Comparison of ENCODE assay signal across 8 cellular contexts in the genomic region with DNA sequence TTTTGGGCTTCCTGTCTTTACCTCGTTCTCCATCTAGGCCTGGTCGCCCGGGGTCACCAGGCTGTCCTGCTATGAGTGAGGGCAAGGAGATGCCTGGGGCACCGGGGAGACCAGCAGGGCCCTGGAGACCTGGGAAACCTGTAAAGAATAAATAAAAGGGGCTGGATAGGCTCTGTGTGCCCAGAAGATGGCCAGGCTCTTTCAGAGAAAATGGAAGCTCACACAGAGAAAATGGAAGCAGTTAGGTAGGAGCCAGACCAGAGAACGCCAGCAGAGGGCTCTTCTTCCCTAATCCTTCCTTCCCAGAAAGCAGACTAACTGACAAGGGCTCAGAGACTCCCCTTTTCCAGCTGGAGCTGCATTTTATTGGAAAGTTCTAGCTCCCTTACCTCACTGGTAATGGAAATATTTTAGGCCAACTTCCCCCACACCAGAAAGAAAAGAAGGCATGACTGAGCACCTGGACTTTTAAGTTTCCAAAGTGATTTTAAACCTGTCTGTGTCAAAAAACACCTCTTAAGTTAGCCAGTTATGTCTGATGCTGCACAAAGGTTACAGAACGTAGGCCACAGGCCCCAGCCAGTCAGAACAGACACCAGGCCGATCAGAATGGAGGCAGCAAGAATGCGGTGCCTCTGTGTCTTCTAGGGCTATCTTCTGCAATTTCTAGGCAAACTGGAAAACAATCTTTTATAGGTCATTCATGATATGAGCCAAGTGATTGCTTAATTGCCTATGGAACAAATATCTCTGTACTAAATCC.
DNase-seq lines count a peak whose midpoint lies in the region; ATAC-seq, FAIRE-seq and TF ChIP-seq lines count a peak whose summit lies in the region.

No MANE protein-coding gene starts in this region.

- H3K27ac ChIP-seq in DND-41 (ENCODE audit: low read length) (no peak overlapping the region), KMS-11 (no peak overlapping the region), HepG2 (ENCODE audit: extremely low read length, insufficient read depth, low read length) (no peak overlapping the region)

- H3K4me3 ChIP-seq in DND-41 (ENCODE audit: low read depth in 1 of 2, low read length in 2 of 2), result no peak overlapping the region
- no peak overlapping the region for H3K4me3 ChIP-seq in KMS-11 (IDR thresholded peaks at IDR 0.05; ENCODE audit: insufficient read depth, low read depth, low read length)
- no peak overlapping the region for H3K4me3 ChIP-seq in WI38 (ENCODE audit: low read depth, low read length)
- 0 out of 6 replicates have a peak overlapping the region, but pooled peaks of 1 of the 3 experiments have one; percentile 0 for H3K4me3 ChIP-seq in HepG2 (replicated peaks in 1 of 3; ENCODE audit: insufficient read depth in 1 of 3, low read depth in 2 of 3, low read length in 3 of 3)

- H3K9me3 ChIP-seq in DND-41 (ENCODE audit: insufficient read depth, low read length, severe bottlenecking) (no peaks in the 10 kb centered on the region), HepG2 (ENCODE audit: low read length) (no peaks in the 10 kb centered on the region)

- ATAC-seq in DND-41 (ENCODE audit: insufficient read depth, low read depth) (no peak), HepG2 (peak; percentile 96)

- H3K79me2 ChIP-seq in DND-41 (ENCODE audit: insufficient read depth, low read length) (no peaks in the 10 kb centered on the region), KMS-11 (ENCODE audit: insufficient read depth, low read depth) (no peaks in the 10 kb centered on the region), HepG2 (ENCODE audit: insufficient read depth, low read length) (no peaks in the 10 kb centered on the region)

- FAIRE-seq in HepG2 (lab: Jason Lieb, UNC), result peak; percentile 92

- no peaks in the 10 kb centered on the region for H4K20me1 ChIP-seq in DND-41 (ENCODE audit: insufficient read depth, low read length)
- no peaks in the 10 kb centered on the region for H4K20me1 ChIP-seq in KMS-11 (ENCODE audit: insufficient read depth)
- H4K20me1 ChIP-seq in HepG2 (ENCODE audit: insufficient read depth, low read length), result no peaks in the 10 kb centered on the region

- no peak overlapping the region for H2AFZ ChIP-seq in DND-41 (ENCODE audit: low read depth, low read length)
- peak overlapping the region; percentile 44; the same call in 1 of the 2 replicates for H2AFZ ChIP-seq in KMS-11 (ENCODE audit: low read depth)
- no peak overlapping the region for H2AFZ ChIP-seq in HepG2 (ENCODE audit: low read length)

- DNase-seq in DND-41, result no peak
- peak; percentile 33 for DNase-seq in HepG2 (ENCODE audit: low spot score)
- no peak for DNase-seq in SIG-M5 (lab: John Stamatoyannopoulos, UW)
- DNase-seq in midbrain (lab: John Stamatoyannopoulos, UW), result no peak
- DNase-seq in activated CD4-positive, CD25-positive, alpha-beta regulatory T cell (lab: John Stamatoyannopoulos, UW), result no peak
- no peak for DNase-seq in GM10248 (ENCODE audit: extremely low spot score)

- H3K36me3 ChIP-seq in DND-41 (ENCODE audit: insufficient read depth, low read length) (no peaks in the 10 kb centered on the region), KMS-11 (ENCODE audit: insufficient read depth) (no peaks in the 10 kb centered on the region), HepG2 (replicated peaks in 1 of 2; ENCODE audit: control insufficient read depth in 1 of 2, insufficient read depth in 2 of 2, low read length in 2 of 2) (no peaks in the 10 kb centered on the region)

- 0 out of 2 replicates have a peak, but pooled peaks have one; percentile 11 for TF ChIP-seq RAD21 in HepG2 (CRISPR knock-in tag; IDR thresholded peaks at IDR 0.05)

- no peak for TF ChIP-seq POLR2A in HepG2 (IDR thresholded peaks at IDR 0.05; ENCODE audit: insufficient read depth in 1 of 2, low read depth in 2 of 2, low read length in 2 of 2)

- no peaks in the 10 kb centered on the region for H3K27me3 ChIP-seq in DND-41 (ENCODE audit: insufficient read depth, low read length, poor library complexity)
- no peaks in the 10 kb centered on the region for H3K27me3 ChIP-seq in KMS-11 (ENCODE audit: insufficient read depth, low read depth)
- no peaks in the 10 kb centered on the region for H3K27me3 ChIP-seq in HepG2 (ENCODE audit: control insufficient read depth in 1 of 2, insufficient read depth in 2 of 2, low read length in 2 of 2)

- peak; percentile 22 for TF ChIP-seq CTCF in DND-41 (IDR thresholded peaks at IDR 0.05; ENCODE audit: borderline replicate concordance, extremely low read depth, low read length, poor library complexity, severe bottlenecking)
- TF ChIP-seq CTCF in KMS-11 (conservative IDR thresholded peaks at IDR 0.05; ENCODE audit: low read depth, low read length), result 0 out of 2 replicates have a peak, but pooled peaks have one; percentile 22
- TF ChIP-seq CTCF in WI38 (IDR thresholded peaks at IDR 0.05; ENCODE audit: low read depth, low read length), result peak; percentile 42
- peak; percentile 58 for TF ChIP-seq CTCF in HepG2 (CRISPR knock-in tag; IDR thresholded peaks at IDR 0.05)
- TF ChIP-seq CTCF in GM10248 (IDR thresholded peaks at IDR 0.05; ENCODE audit: control extremely low read depth, extremely low read depth, low read depth, missing control alignments), result no peak

- in situ Hi-C loops in HepG2 (cut with HindIII; ENCODE audit: extremely low pct_ligation_motif_present, low pct_unique_long_range_greater_than_20kb), result no loop called here

- TF ChIP-seq EP300 in HepG2 (IDR thresholded peaks at IDR 0.05; ENCODE audit: low read depth in 2 of 2, low read length in 2 of 2) (no peak), HepG2 (CRISPR knock-in tag; IDR thresholded peaks at IDR 0.05; ENCODE audit: borderline replicate concordance) (no peak)

- POLR2A ChIA-PET in HepG2 (lab: Yijun Ruan, JAX), result no interaction called here
- POLR2A ChIA-PET in GM10248 (lab: Yijun Ruan, JAX), result no interaction called here

- H3K9ac ChIP-seq in DND-41 (ENCODE audit: low read depth, low read length), result no peak overlapping the region
- H3K9ac ChIP-seq in KMS-11, result no peak overlapping the region
- H3K9ac ChIP-seq in HepG2 (ENCODE audit: insufficient read depth, low read depth, low read length), result no peak overlapping the region

- no TSS peak for BruUV-seq in HepG2 (replicated peaks; lab: Mats Ljungman, UMichigan)

- H3K4me1 ChIP-seq in DND-41 (ENCODE audit: insufficient read depth, low read length) (no peaks in the 10 kb centered on the region), KMS-11 (ENCODE audit: low read depth, poor library complexity, severe bottlenecking) (no peaks in the 10 kb centered on the region), HepG2 (ENCODE audit: insufficient read depth, low read length) (no peaks in the 10 kb centered on the region)

- no peak overlapping the region for H3K4me2 ChIP-seq in DND-41 (ENCODE audit: insufficient read depth, low read length)
- H3K4me2 ChIP-seq in KMS-11, result no peak overlapping the region
- peak overlapping the region; percentile 3; the same call in 1 of the 2 replicates for H3K4me2 ChIP-seq in HepG2 (ENCODE audit: low read depth, low read length)

- 8% methylated on average over 4 of the region's 8 CpGs for WGBS in HepG2 (ENCODE audit: low lambda C conversion rate)

- intact Hi-C loops in HepG2 (cut with micrococcal nuclease; ENCODE audit: unreplicated experiment), result no loop called here

- CTCF ChIA-PET in HepG2 (lab: Yijun Ruan, JAX; ENCODE audit: low intra/inter-chr PET ratio, low total read pairs), result no interaction called here
- CTCF ChIA-PET in GM10248 (lab: Yijun Ruan, JAX), result interaction anchor here (0.7 kb wide), 1 partner anchor 41 kb away, joined by 3 read pairs; no protein-coding TSS in a partner anchor

TF ChIP-seq in HepG2, 621 proteins besides CTCF, POLR2A, EP300 and RAD21 (continues in another document):
- TF ChIP-seq ZBTB42 (CRISPR knock-in tag; IDR thresholded peaks at IDR 0.05) (no peak), HCFC1 (IDR thresholded peaks at IDR 0.05; ENCODE audit: low read depth, low read length) (no peak), ZFP41 (CRISPR knock-in tag; IDR thresholded peaks at IDR 0.05; ENCODE audit: borderline replicate concordance) (no peak), SRSF4 (IDR thresholded peaks at IDR 0.05; ENCODE audit: low read depth, low read length, poor library complexity, severe bottlenecking) (no peak), ZMYM3 (CRISPR knock-in tag; IDR thresholded peaks at IDR 0.05) (no peak), SATB2 (CRISPR knock-in tag; IDR thresholded peaks at IDR 0.05) (no peak), SMC3 (IDR thresholded peaks at IDR 0.05; ENCODE audit: low read length) (peak; percentile 25; the same call in 1 of the 2 replicates), STAG1 (CRISPR knock-in tag; IDR thresholded peaks at IDR 0.05) (peak; percentile 48), FOXJ3 (CRISPR knock-in tag; IDR thresholded peaks at IDR 0.05; ENCODE audit: borderline replicate concordance) (no peak), KLF15 (CRISPR knock-in tag; IDR thresholded peaks at IDR 0.05; ENCODE audit: borderline replicate concordance) (no peak), KDM5B (CRISPR knock-in tag; IDR thresholded peaks at IDR 0.05; ENCODE audit: borderline replicate concordance) (no peak)
- TF ChIP-seq, protein P1, sequence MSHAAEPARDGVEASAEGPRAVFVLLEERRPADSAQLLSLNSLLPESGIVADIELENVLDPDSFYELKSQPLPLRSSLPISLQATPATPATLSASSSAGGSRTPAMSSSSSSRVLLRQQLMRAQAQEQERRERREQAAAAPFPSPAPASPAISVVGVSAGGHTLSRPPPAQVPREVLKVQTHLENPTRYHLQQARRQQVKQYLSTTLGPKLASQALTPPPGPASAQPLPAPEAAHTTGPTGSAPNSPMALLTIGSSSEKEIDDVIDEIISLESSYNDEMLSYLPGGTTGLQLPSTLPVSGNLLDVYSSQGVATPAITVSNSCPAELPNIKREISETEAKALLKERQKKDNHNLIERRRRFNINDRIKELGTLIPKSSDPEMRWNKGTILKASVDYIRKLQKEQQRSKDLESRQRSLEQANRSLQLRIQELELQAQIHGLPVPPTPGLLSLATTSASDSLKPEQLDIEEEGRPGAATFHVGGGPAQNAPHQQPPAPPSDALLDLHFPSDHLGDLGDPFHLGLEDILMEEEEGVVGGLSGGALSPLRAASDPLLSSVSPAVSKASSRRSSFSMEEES (CRISPR knock-in tag; IDR thresholded peaks at IDR 0.05), result no peak
- TF ChIP-seq, protein P2, sequence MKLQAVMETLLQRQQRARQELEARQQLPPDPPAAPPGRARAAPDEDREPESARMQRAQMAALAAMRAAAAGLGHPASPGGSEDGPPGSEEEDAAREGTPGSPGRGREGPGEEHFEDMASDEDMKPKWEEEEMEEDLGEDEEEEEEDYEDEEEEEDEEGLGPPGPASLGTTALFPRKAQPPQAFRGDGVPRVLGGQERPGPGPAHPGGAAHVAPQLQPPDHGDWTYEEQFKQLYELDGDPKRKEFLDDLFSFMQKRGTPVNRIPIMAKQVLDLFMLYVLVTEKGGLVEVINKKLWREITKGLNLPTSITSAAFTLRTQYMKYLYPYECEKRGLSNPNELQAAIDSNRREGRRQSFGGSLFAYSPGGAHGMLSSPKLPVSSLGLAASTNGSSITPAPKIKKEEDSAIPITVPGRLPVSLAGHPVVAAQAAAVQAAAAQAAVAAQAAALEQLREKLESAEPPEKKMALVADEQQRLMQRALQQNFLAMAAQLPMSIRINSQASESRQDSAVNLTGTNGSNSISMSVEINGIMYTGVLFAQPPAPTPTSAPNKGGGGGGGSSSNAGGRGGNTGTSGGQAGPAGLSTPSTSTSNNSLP (IDR thresholded peaks at IDR 0.05; ENCODE audit: low read depth, low read length), result no peak
